10 cellular contexts compared by ENCODE assay signal in the genomic region with DNA sequence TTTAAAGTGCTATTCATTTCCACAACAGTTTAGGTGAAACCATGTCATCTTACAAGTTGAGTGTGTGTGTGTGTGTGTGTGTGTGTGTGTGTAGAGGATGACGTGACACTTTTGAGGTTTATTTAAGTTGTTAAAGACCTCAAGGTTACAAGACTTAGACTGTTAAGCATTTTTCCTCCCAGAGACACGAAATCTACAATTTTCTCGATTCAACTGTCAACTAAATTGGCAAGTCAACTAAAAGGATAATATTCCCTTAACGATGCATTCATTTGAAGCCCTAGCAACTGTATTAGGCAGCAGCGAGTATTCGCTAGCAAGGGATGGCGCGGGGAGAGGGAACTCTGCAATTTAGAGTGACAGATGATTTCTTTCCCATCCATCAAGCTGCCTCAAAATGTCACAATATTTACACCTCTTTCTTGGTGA. TPM values are rescaled to one million over a fixed set of nuclear protein-coding genes. Genes with fewer than 3 reads are reported as not detected.
DNase-seq lines count a peak whose midpoint lies in the region; ATAC-seq and TF ChIP-seq lines count a peak whose summit lies in the region.
"Had no signal": no experiment of that assay in that cellular context is flagged by ENCODE, and none has a peak within 500 bp of the region (broad histone marks: within the 10 kb centered on the region; RNA-seq: fewer than 3 reads in every experiment).

No MANE protein-coding gene starts in this region.

- no peak for TF ChIP-seq CTCF in PC-3 (conservative IDR thresholded peaks at IDR 0.05; ENCODE audit: low read depth, low read length)
- TF ChIP-seq CTCF in esophagus muscularis mucosa (IDR thresholded peaks at IDR 0.05), result no peak
- no peak for TF ChIP-seq CTCF in osteocyte (IDR thresholded peaks at IDR 0.05)

- H4K20me1 ChIP-seq in PC-3 (ENCODE audit: low read length), result no peaks in the 10 kb centered on the region

- H3K4me1 ChIP-seq in PC-3 (ENCODE audit: insufficient read depth, low read length), result peaks cover 6% of the 10 kb centered on the region; the same call in 1 of the 2 replicates
- peaks cover 24 to 41% (median 36%) of the 10 kb centered on the region in 4 donors for H3K4me1 ChIP-seq in esophagus muscularis mucosa

- no peak overlapping the region for H3K9ac ChIP-seq in PC-3 (ENCODE audit: low read length)

- peaks cover 23% of the 10 kb centered on the region for H3K27me3 Mint-ChIP-seq in osteocyte (ENCODE audit: unreplicated experiment)
- H3K27me3 Mint-ChIP-seq in activated CD4-positive, alpha-beta T cell treated with anti-CD3 and anti-CD28 coated beads, Interleukin-2, amount 10 ng/mL, durations not matched to agents 24 days and 14 days, result peaks cover 47% of the 10 kb centered on the region

- H3K9me2 ChIP-seq in PC-3 (replicated peaks; ENCODE audit: low read length), result no peaks in the 10 kb centered on the region

- H3F3A ChIP-seq in PC-3 (ENCODE audit: low read length, unreplicated experiment), result no peaks in the 10 kb centered on the region

- intact Hi-C loops in PC-3 (cut with micrococcal nuclease), result loop anchor here (1.0 to 5.0 kb wide), 7 partner anchors 17 to 809 kb away; a partner anchor contains a TSS
- intact Hi-C loops in esophagus muscularis mucosa (cut with DNase I), result no loop called here
- intact Hi-C loops in activated CD4-positive, alpha-beta T cell treated with anti-CD3 and anti-CD28 coated beads, Interleukin-2, amount 10 ng/mL, durations not matched to agents 24 days and 14 days (cut with micrococcal nuclease), result no loop called here

- DNase-seq in DMS 273 (lab: John Stamatoyannopoulos, UW; ENCODE audit: unreplicated experiment) (peak; percentile 24), DMS 273 treated with DMSO at 0.1 percent for 48 hours (lab: John Stamatoyannopoulos, UW) (no peak), PC-3 (no peak), esophagus muscularis mucosa (ENCODE audit: extremely low spot score) (no peak), osteocyte (ENCODE audit: extremely low spot score, unreplicated experiment) (no peak)
- DNase-seq in activated CD4-positive, alpha-beta T cell treated with anti-CD3 and anti-CD28 coated beads, Interleukin-2, amount 10 ng/mL, durations not matched to agents 24 days and 14 days, result no peak
- DNase-seq in activated CD4-positive, alpha-beta T cell treated with anti-CD3 and anti-CD28 coated beads for 48 hours, result no peak
- DNase-seq: stimulated activated naive CD4-positive, alpha-beta T cell treated with Interleukin-2 at 50 U/mL for 16 hours had no signal

- ATAC-seq in PC-3, result no peak
- ATAC-seq in GM18868 (IDR thresholded peaks at IDR 0.05; ENCODE audit: unreplicated experiment), result no peak

- no peaks in the 10 kb centered on the region for H3K9me3 Mint-ChIP-seq in osteocyte (ENCODE audit: unreplicated experiment)
- H3K9me3 Mint-ChIP-seq in activated CD4-positive, alpha-beta T cell treated with anti-CD3 and anti-CD28 coated beads, Interleukin-2, amount 10 ng/mL, durations not matched to agents 24 days and 14 days, result peaks cover 18% of the 10 kb centered on the region

- POLR2A ChIA-PET in PC-3 (lab: Charles Lee; ENCODE audit: unreplicated experiment), result interaction anchor here (0.6 to 1.1 kb wide), 6 partner anchors 105 to 1039 kb away, joined by 3 to 7 read pairs (median 4); no protein-coding TSS in a partner anchor

- H3K27me3 ChIP-seq in PC-3 (ENCODE audit: low read length) (no peaks in the 10 kb centered on the region), esophagus muscularis mucosa (peaks cover 0 to 90% (median 39%) of the 10 kb centered on the region in 4 donors)

- no peak for TF ChIP-seq EP300 in esophagus muscularis mucosa (IDR thresholded peaks at IDR 0.05)

- H3K36me3 ChIP-seq in PC-3 (ENCODE audit: low read depth, low read length), result no peaks in the 10 kb centered on the region
- H3K36me3 ChIP-seq in esophagus muscularis mucosa, result no peaks in the 10 kb centered on the region
- H3K36me3 ChIP-seq: sigmoid colon had no signal

- peak overlapping the region; percentile 100 for H2AFZ ChIP-seq in PC-3 (ENCODE audit: low read length)

- no peaks in the 10 kb centered on the region for H3K9me3 ChIP-seq in PC-3 (ENCODE audit: low read length)
- no peaks in the 10 kb centered on the region for H3K9me3 ChIP-seq in esophagus muscularis mucosa
- H3K9me3 ChIP-seq: sigmoid colon had no signal

- peak overlapping the region; percentile 99 for H3K27ac Mint-ChIP-seq in osteocyte (ENCODE audit: unreplicated experiment)
- no peak overlapping the region for H3K27ac Mint-ChIP-seq in activated CD4-positive, alpha-beta T cell treated with anti-CD3 and anti-CD28 coated beads, Interleukin-2, amount 10 ng/mL, durations not matched to agents 24 days and 14 days

- H3K27ac ChIP-seq in PC-3 (ENCODE audit: low read length) (no peak overlapping the region), esophagus muscularis mucosa (replicated peaks in 1 of 4) (no peak overlapping the region)

- H3K4me3 ChIP-seq in PC-3 (ENCODE audit: low read length) (peak overlapping the region; percentile 97), esophagus muscularis mucosa (peak overlapping the region; percentile 42 to 60 (median 51))

- no peak for TF ChIP-seq POLR2A in esophagus muscularis mucosa (IDR thresholded peaks at IDR 0.05; ENCODE audit: low read depth)

- H3K4me3 Mint-ChIP-seq in osteocyte (ENCODE audit: unreplicated experiment), result peak overlapping the region; percentile 89
- no peak overlapping the region for H3K4me3 Mint-ChIP-seq in activated CD4-positive, alpha-beta T cell treated with anti-CD3 and anti-CD28 coated beads, Interleukin-2, amount 10 ng/mL, durations not matched to agents 24 days and 14 days

- whole genome bisulfite sequencing in esophagus muscularis mucosa, result 3% methylated on average over 8 of the region's 8 CpGs

- CTCF ChIA-PET in PC-3 (lab: Charles Lee), result interaction anchor here (0.5 to 1.0 kb wide), 7 partner anchors 19 to 1040 kb away, joined by 3 to 5 read pairs (median 3); no protein-coding TSS in a partner anchor

- peaks cover 33% of the 10 kb centered on the region for H3K4me1 Mint-ChIP-seq in osteocyte (ENCODE audit: unreplicated experiment)
- H3K4me1 Mint-ChIP-seq in activated CD4-positive, alpha-beta T cell treated with anti-CD3 and anti-CD28 coated beads, Interleukin-2, amount 10 ng/mL, durations not matched to agents 24 days and 14 days, result no peaks in the 10 kb centered on the region

- H3K36me3 Mint-ChIP-seq in osteocyte (ENCODE audit: unreplicated experiment), result no peaks in the 10 kb centered on the region
- peaks cover 4% of the 10 kb centered on the region for H3K36me3 Mint-ChIP-seq in activated CD4-positive, alpha-beta T cell treated with anti-CD3 and anti-CD28 coated beads, Interleukin-2, amount 10 ng/mL, durations not matched to agents 24 days and 14 days (ENCODE audit: low read depth)

- H3K4me2 ChIP-seq in PC-3 (ENCODE audit: low read length), result peak overlapping the region; percentile 100

- no peaks in the 10 kb centered on the region for H3K79me2 ChIP-seq in PC-3 (ENCODE audit: low read length)

- no TSS peak for BruUV-seq in PC-3 (replicated peaks; lab: Mats Ljungman, UMichigan)

RNA-seq across cellular contexts. Expression of a gene that starts 17.6 kb away (rescaled TPM):
- 3.4 and 3.8 TPM in 2 replicates for total RNA-seq in PC-3 (2014; rRNA removed)
- under 1 TPM in 3 of 4 donors, not detected in 1; 0.17 to 0.23 (median 0.19) TPM for total RNA-seq in esophagus muscularis mucosa
- 4.2 and 4.9 TPM in 2 replicates for total RNA-seq in osteocyte
- total RNA-seq in activated CD4-positive, alpha-beta T cell treated with anti-CD3 and anti-CD28 coated beads, Interleukin-2, amount 10 ng/mL, durations not matched to agents 24 days and 14 days, result not detected in 2 replicates
